8 cellular contexts compared by ENCODE assay signal in genomic region chr2:218217366-218218309, GRCh38. TPM values are rescaled to one million over a fixed set of nuclear protein-coding genes. Genes with fewer than 3 reads are reported as not detected.
A peak's percentile ranks its signal among the peaks of the same experiment; 100 is the strongest.
DNase-seq lines count a peak whose midpoint lies in the region; ATAC-seq and TF ChIP-seq lines count a peak whose summit lies in the region.

No MANE protein-coding gene starts in this region.

- H3K27me3 Mint-ChIP-seq in activated naive CD4-positive, alpha-beta T cell treated with anti-CD3 and anti-CD28 coated beads, Interleukin-2, amount 50 U/mL, for 24 hours = no peaks in the 10 kb centered on the region
- H3K27me3 Mint-ChIP-seq in progenitor cell of endocrine pancreas = no peaks in the 10 kb centered on the region

- peak overlapping the region; percentile 62 to 99 (median 96) for H3K4me3 ChIP-seq in heart left ventricle

- peaks cover 0 to 38% (median 8%) of the 10 kb centered on the region in 9 donors for H3K36me3 ChIP-seq in heart left ventricle

- peak; percentile 57 for DNase-seq in NCI-H748 (lab: John Stamatoyannopoulos, UW; ENCODE audit: unreplicated experiment)
- DNase-seq in NCI-H748 treated with DMSO at 0.1 percent for 48 hours (lab: John Stamatoyannopoulos, UW) = no peak
- DNase-seq in SK-MEL-5 (ENCODE audit: low read depth, low spot score) = peak; percentile 35
- DNase-seq in heart left ventricle = peak; percentile 59 to 85 (median 67)
- DNase-seq in progenitor cell of endocrine pancreas (ENCODE audit: low spot score, unreplicated experiment) = peak; percentile 12
- DNase-seq in ureter (ENCODE audit: low spot score) = peak; percentile 80

- H3K9me3 Mint-ChIP-seq in activated naive CD4-positive, alpha-beta T cell treated with anti-CD3 and anti-CD28 coated beads, Interleukin-2, amount 50 U/mL, for 24 hours = no peaks in the 10 kb centered on the region
- no peaks in the 10 kb centered on the region for H3K9me3 Mint-ChIP-seq in progenitor cell of endocrine pancreas (ENCODE audit: low read depth)

- peak; percentile 44 for ATAC-seq in HG03045 (IDR thresholded peaks at IDR 0.05; ENCODE audit: unreplicated experiment)
- ATAC-seq in heart left ventricle = peak; percentile 29 to 71 (median 64)

- H3K27ac ChIP-seq in heart left ventricle = peak overlapping the region; percentile 84 to 98 (median 96)

- H3K4me1 ChIP-seq in heart left ventricle = peaks cover 0 to 63% (median 47%) of the 10 kb centered on the region in 12 donors

- no peaks in the 10 kb centered on the region for H3K9me3 ChIP-seq in heart left ventricle

- in situ Hi-C loops in SK-MEL-5 (cut with HindIII; ENCODE audit: low pct_unique_long_range_greater_than_20kb, low sequenced_read_pairs) = no loop called here

- TF ChIP-seq CTCF in heart left ventricle (IDR thresholded peaks at IDR 0.05) = no peak
- no peak for TF ChIP-seq CTCF in progenitor cell of endocrine pancreas (IDR thresholded peaks at IDR 0.05; ENCODE audit: unreplicated experiment)

- H3K36me3 Mint-ChIP-seq in activated naive CD4-positive, alpha-beta T cell treated with anti-CD3 and anti-CD28 coated beads, Interleukin-2, amount 50 U/mL, for 24 hours = peaks cover 15% of the 10 kb centered on the region
- H3K36me3 Mint-ChIP-seq in progenitor cell of endocrine pancreas (ENCODE audit: insufficient read depth) = no peaks in the 10 kb centered on the region

- no peaks in the 10 kb centered on the region for H3K27me3 ChIP-seq in heart left ventricle

- H3K27ac Mint-ChIP-seq in activated naive CD4-positive, alpha-beta T cell treated with anti-CD3 and anti-CD28 coated beads, Interleukin-2, amount 50 U/mL, for 24 hours = peak overlapping the region; percentile 98
- peak overlapping the region; percentile 87 for H3K27ac Mint-ChIP-seq in progenitor cell of endocrine pancreas

- H3K4me1 Mint-ChIP-seq in activated naive CD4-positive, alpha-beta T cell treated with anti-CD3 and anti-CD28 coated beads, Interleukin-2, amount 50 U/mL, for 24 hours = peaks cover 49% of the 10 kb centered on the region
- peaks cover 24% of the 10 kb centered on the region for H3K4me1 Mint-ChIP-seq in progenitor cell of endocrine pancreas (ENCODE audit: low read depth)

- no peak for TF ChIP-seq POLR2A in heart left ventricle (IDR thresholded peaks at IDR 0.05)

- 0 to 1% (median 1%) methylated on average over 23 to 47 of the region's 47 CpGs for WGBS in heart left ventricle, 4 donors

- intact Hi-C loops in heart left ventricle (cut with DNase I) = loop anchor here in 5 of 10 donors (1.0 to 10.0 kb wide), 7 partner anchors 40 to 180 kb away; partner anchors contain the start of genes AAMP (in 1 of the 5), CTDSP1 (in 1 of the 5), GPBAR1 (in 1 of the 5) and PNKD (in 1 of the 5)

- H3K4me3 Mint-ChIP-seq in activated naive CD4-positive, alpha-beta T cell treated with anti-CD3 and anti-CD28 coated beads, Interleukin-2, amount 50 U/mL, for 24 hours = peak overlapping the region; percentile 98
- H3K4me3 Mint-ChIP-seq in progenitor cell of endocrine pancreas (ENCODE audit: low read depth) = peak overlapping the region; percentile 87

RNA-seq across cellular contexts. Expression of gene ARPC2, which starts 0.6 kb away (rescaled TPM):
- total RNA-seq in SK-MEL-5 (2014; rRNA removed; shearing (Covaris generic)) = 196 and 198 TPM in 2 replicates
- polyA plus RNA-seq in SK-MEL-5 (2015; cell fraction: cytosol; rRNA removed) = 191 and 201 TPM in 2 replicates
- 131 and 142 TPM in 2 replicates for polyA plus RNA-seq in SK-MEL-5 (2015; cell fraction: nucleus; rRNA removed)
- total RNA-seq in heart left ventricle (100 to 1,000 TPM; 126 to 278 (median 139) TPM), progenitor cell of endocrine pancreas (153 and 160 TPM in 2 replicates), ureter (520 TPM)
- 100 to 1,000 TPM in 1 of 2 donors, 10 to 100 TPM in 1; 64.9 to 223 TPM for polyA plus RNA-seq in heart left ventricle

RNA-seq across cellular contexts. Expression of gene GPBAR1, which starts 43.2 kb away (rescaled TPM):
- not detected in 2 replicates for total RNA-seq in SK-MEL-5 (2014; rRNA removed; shearing (Covaris generic))
- 0.14 TPM in 1 of 2 replicates, not detected in the other for polyA plus RNA-seq in SK-MEL-5 (2015; cell fraction: cytosol; rRNA removed)
- not detected in 2 replicates for polyA plus RNA-seq in SK-MEL-5 (2015; cell fraction: nucleus; rRNA removed)
- total RNA-seq in heart left ventricle = 1 to 10 TPM in 6 of 9 donors, under 1 TPM in 3; 0.52 to 4.7 (median 1.2) TPM
- 1 to 10 TPM in 1 of 2 donors, under 1 TPM in 1; 1.00 to 1.8 TPM for polyA plus RNA-seq in heart left ventricle
- 9.1 and 9.7 TPM in 2 replicates for total RNA-seq in progenitor cell of endocrine pancreas
- total RNA-seq in ureter = 1.5 TPM

RNA-seq across cellular contexts. Expression of gene CXCR1, which starts 50.9 kb away (rescaled TPM):
- not detected in 2 replicates for total RNA-seq in SK-MEL-5 (2014; rRNA removed; shearing (Covaris generic))
- polyA plus RNA-seq in SK-MEL-5 (2015; cell fraction: cytosol; rRNA removed) = not detected in 2 replicates
- not detected in 2 replicates for polyA plus RNA-seq in SK-MEL-5 (2015; cell fraction: nucleus; rRNA removed)
- total RNA-seq in heart left ventricle (1 to 10 TPM in 2 of 9 donors, under 1 TPM in 7; 0.23 to 1.9 (median 0.59) TPM), progenitor cell of endocrine pancreas (not detected in 2 replicates), ureter (not detected)
- polyA plus RNA-seq in heart left ventricle = under 1 TPM; 0.08 to 0.22 TPM

RNA-seq across cellular contexts. Expression of gene AAMP, which starts 52.3 kb away (rescaled TPM):
- 138 and 153 TPM in 2 replicates for total RNA-seq in SK-MEL-5 (2014; rRNA removed; shearing (Covaris generic))
- polyA plus RNA-seq in SK-MEL-5 (2015; cell fraction: cytosol; rRNA removed) = 205 and 242 TPM in 2 replicates
- 136 and 184 TPM in 2 replicates for polyA plus RNA-seq in SK-MEL-5 (2015; cell fraction: nucleus; rRNA removed)
- total RNA-seq in heart left ventricle (100 to 1,000 TPM in 2 of 9 donors, 10 to 100 TPM in 7; 51.6 to 127 (median 58.0) TPM), progenitor cell of endocrine pancreas (79.2 and 85.2 TPM in 2 replicates), ureter (82.0 TPM)
- polyA plus RNA-seq in heart left ventricle = 100 to 1,000 TPM in 1 of 2 donors, 10 to 100 TPM in 1; 58.6 to 150 TPM

RNA-seq across cellular contexts. Expression of gene PNKD, which starts 52.7 kb away (rescaled TPM):
- 25.5 and 27.1 TPM in 2 replicates for total RNA-seq in SK-MEL-5 (2014; rRNA removed; shearing (Covaris generic))
- 36.5 and 56.2 TPM in 2 replicates for polyA plus RNA-seq in SK-MEL-5 (2015; cell fraction: cytosol; rRNA removed)
- polyA plus RNA-seq in SK-MEL-5 (2015; cell fraction: nucleus; rRNA removed) = 39.5 and 44.0 TPM in 2 replicates
- total RNA-seq in heart left ventricle (10 to 100 TPM; 53.8 to 78.7 (median 72.5) TPM), progenitor cell of endocrine pancreas (54.3 and 54.5 TPM in 2 replicates), ureter (66.2 TPM)
- 100 to 1,000 TPM in 1 of 2 donors, 10 to 100 TPM in 1; 54.6 to 146 TPM for polyA plus RNA-seq in heart left ventricle
